14 cellular contexts compared by ENCODE assay signal in genomic region chr17:58381124-58381838, GRCh38. TPM values are rescaled to one million over a fixed set of nuclear protein-coding genes. Genes with fewer than 3 reads are reported as not detected.
A peak's percentile ranks its signal among the peaks of the same experiment; 100 is the strongest.
DNase-seq lines count a peak whose midpoint lies in the region; ATAC-seq and TF ChIP-seq lines count a peak whose summit lies in the region.
"Had no signal": no experiment of that assay in that cellular context is flagged by ENCODE, and none has a peak within 500 bp of the region (broad histone marks: within the 10 kb centered on the region; RNA-seq: fewer than 3 reads in every experiment).

No MANE protein-coding gene starts in this region.

- H3K4me3 Mint-ChIP-seq in CD4-positive, alpha-beta T cell, result no peak overlapping the region
- H3K4me3 Mint-ChIP-seq in naive thymus-derived CD4-positive, alpha-beta T cell, result peak overlapping the region in 4 of 10 donors; percentile 9 to 43 (median 28)

- H3K9me3 Mint-ChIP-seq in CD4-positive, alpha-beta T cell, result no peaks in the 10 kb centered on the region
- peaks cover 0 to 2% (median 0%) of the 10 kb centered on the region in 11 donors for H3K9me3 Mint-ChIP-seq in naive thymus-derived CD4-positive, alpha-beta T cell

- no peak for TF ChIP-seq CTCF in CD4-positive, alpha-beta T cell (IDR thresholded peaks at IDR 0.05)

- H3K27ac Mint-ChIP-seq in CD4-positive, alpha-beta T cell, result peak overlapping the region; percentile 53
- peak overlapping the region in 6 of 9 donors; percentile 21 to 86 (median 78) for H3K27ac Mint-ChIP-seq in naive thymus-derived CD4-positive, alpha-beta T cell

- peaks cover 50% of the 10 kb centered on the region for H3K4me1 Mint-ChIP-seq in CD4-positive, alpha-beta T cell (ENCODE audit: low read depth)
- H3K4me1 Mint-ChIP-seq in naive thymus-derived CD4-positive, alpha-beta T cell, result peaks cover 34 to 71% (median 61%) of the 10 kb centered on the region in 7 donors

- H3K27me3 Mint-ChIP-seq in CD4-positive, alpha-beta T cell, result no peaks in the 10 kb centered on the region
- no peaks in the 10 kb centered on the region for H3K27me3 Mint-ChIP-seq in naive thymus-derived CD4-positive, alpha-beta T cell

- POLR2A ChIA-PET in CD4-positive, alpha-beta T cell (lab: Charles Lee), result interaction anchor here (1.1 to 2.9 kb wide), 4 partner anchors 22 to 53 kb away, joined by 3 to 12 read pairs (median 5); partner anchors contain the start of genes SUPT4H1 and TSPOAP1
- POLR2A ChIA-PET in naive thymus-derived CD4-positive, alpha-beta T cell (lab: Charles Lee), result interaction anchor here (0.6 to 1.4 kb wide), 3 partner anchors 27 to 1127 kb away, joined by 3 to 7 read pairs (median 4); partner anchors contain the start of gene SUPT4H1

- no peaks in the 10 kb centered on the region for H3K36me3 ChIP-seq in naive thymus-derived CD4-positive, alpha-beta T cell (ENCODE audit: control insufficient read depth in 2 of 3, insufficient read depth in 3 of 3, low read length in 3 of 3)
- H3K36me3 ChIP-seq: BLaER1 had no signal

- H3K36me3 Mint-ChIP-seq in CD4-positive, alpha-beta T cell (ENCODE audit: low read depth), result no peaks in the 10 kb centered on the region
- H3K36me3 Mint-ChIP-seq in naive thymus-derived CD4-positive, alpha-beta T cell, result peaks cover 0 to 5% (median 0%) of the 10 kb centered on the region in 5 donors

- intact Hi-C loops in CD4-positive, alpha-beta T cell (cut with DNase I, micrococcal nuclease), result no loop called here
- intact Hi-C loops in naive thymus-derived CD4-positive, alpha-beta T cell (cut with micrococcal nuclease), result loop anchor here (5.0 to 10.0 kb wide), 2 partner anchors 36 to 64 kb away; partner anchors contain the start of gene RNF43 (in 1 of the 2)

- CTCF ChIA-PET in CD4-positive, alpha-beta T cell (lab: Charles Lee), result interaction anchor here (0.6 to 1.5 kb wide), 3 partner anchors 27 to 58 kb away, joined by 3 to 6 read pairs (median 3); partner anchors contain the start of gene RNF43
- CTCF ChIA-PET in naive thymus-derived CD4-positive, alpha-beta T cell (lab: Charles Lee), result interaction anchor here (0.6 kb wide), 1 partner anchor 104 kb away, joined by 3 read pairs; no protein-coding TSS in a partner anchor

- H3K4me3 ChIP-seq in naive thymus-derived CD4-positive, alpha-beta T cell (ENCODE audit: low read length), result no peak overlapping the region
- H3K4me3 ChIP-seq: BLaER1, dorsolateral prefrontal cortex had no signal

- H3K9me3 ChIP-seq in CD4-positive, alpha-beta T cell (ENCODE audit: control insufficient read depth, low read length), result no peaks in the 10 kb centered on the region
- H3K9me3 ChIP-seq in naive thymus-derived CD4-positive, alpha-beta T cell (ENCODE audit: control insufficient read depth in 2 of 3, low read length in 3 of 3), result no peaks in the 10 kb centered on the region
- H3K9me3 ChIP-seq: BLaER1 had no signal

- H3K27ac ChIP-seq in CD4-positive, alpha-beta T cell (ENCODE audit: low read depth, low read length), result no peak overlapping the region
- no peak overlapping the region for H3K27ac ChIP-seq in naive thymus-derived CD4-positive, alpha-beta T cell (ENCODE audit: low read depth, low read length)
- H3K27ac ChIP-seq: BLaER1 had no signal

- ATAC-seq in CD4-positive, alpha-beta T cell (ENCODE audit: poor library complexity), result no peak
- no peak for ATAC-seq in naive thymus-derived CD4-positive, alpha-beta T cell

- H3K4me1 ChIP-seq in naive thymus-derived CD4-positive, alpha-beta T cell (ENCODE audit: control insufficient read depth in 2 of 2, insufficient read depth in 2 of 2, low read length in 2 of 2), result peaks cover 16 to 36% of the 10 kb centered on the region in 2 donors

- H3K27me3 ChIP-seq in CD4-positive, alpha-beta T cell (ENCODE audit: control insufficient read depth, insufficient read depth, low read length), result no peaks in the 10 kb centered on the region
- H3K27me3 ChIP-seq in naive thymus-derived CD4-positive, alpha-beta T cell (ENCODE audit: control insufficient read depth in 2 of 2, insufficient read depth in 2 of 2, low read length in 2 of 2), result no peaks in the 10 kb centered on the region
- H3K27me3 ChIP-seq: BLaER1, dorsolateral prefrontal cortex had no signal

- DNase-seq in CD4-positive, alpha-beta T cell, result no peak
- DNase-seq in M059J (ENCODE audit: low read depth) (peak; percentile 30), cerebellum (ENCODE audit: low spot score) (peak; percentile 76), GOT3 (lab: John Stamatoyannopoulos, UW) (no peak), H4 (ENCODE audit: low spot score) (no peak), DMS 273 (lab: John Stamatoyannopoulos, UW; ENCODE audit: unreplicated experiment) (no peak)
- no peak for DNase-seq in naive thymus-derived CD4-positive, alpha-beta T cell
- no peak for DNase-seq in central memory CD4-positive, alpha-beta T cell
- DNase-seq: activated CD8-positive, alpha-beta memory T cell treated with anti-CD3 and anti-CD28 coated beads for 24 hours; foreskin fibroblast; GF-D8; Karpas-422 had no signal

RNA-seq across cellular contexts. Expression of gene SUPT4H1, which starts 29.3 kb away (rescaled TPM):
- total RNA-seq in CD4-positive, alpha-beta T cell, result 10 to 100 TPM; 46.5 to 47.0 TPM
- 64.3 and 71.6 TPM in 2 replicates for total RNA-seq in M059J (2014; rRNA removed; shearing (Covaris generic))
- total RNA-seq in cerebellum, result 26.7 TPM
- total RNA-seq in naive thymus-derived CD4-positive, alpha-beta T cell, result 10 to 100 TPM; 36.0 to 75.6 (median 62.3) TPM
- 10 to 100 TPM; 69.4 to 91.7 TPM for polyA plus RNA-seq in naive thymus-derived CD4-positive, alpha-beta T cell
- 94.2 and 99.9 TPM in 2 replicates for total RNA-seq in H4 (2014; rRNA removed; shearing (Covaris generic))

RNA-seq across cellular contexts. Expression of gene RNF43, which starts 36.1 kb away (rescaled TPM):
- 1 to 10 TPM in 1 of 2 experiments, under 1 TPM in 1; 0.69 to 1.9 TPM for total RNA-seq in CD4-positive, alpha-beta T cell
- 0.17 TPM in 1 of 2 replicates, not detected in the other for total RNA-seq in M059J (2014; rRNA removed; shearing (Covaris generic))
- total RNA-seq in cerebellum, result 6.7 TPM
- total RNA-seq in naive thymus-derived CD4-positive, alpha-beta T cell, result 1 to 10 TPM in 4 of 5 experiments, under 1 TPM in 1; 0.48 to 2.2 (median 1.9) TPM
- 1 to 10 TPM in 1 of 2 donors, under 1 TPM in 1; 0.96 to 1.1 TPM for polyA plus RNA-seq in naive thymus-derived CD4-positive, alpha-beta T cell
- total RNA-seq in H4 (2014; rRNA removed; shearing (Covaris generic)), result 1.8 and 2.1 TPM in 2 replicates

RNA-seq across cellular contexts. Expression of gene TSPOAP1, which starts 52.7 kb away (rescaled TPM):
- 10 to 100 TPM; 17.8 to 19.5 TPM for total RNA-seq in CD4-positive, alpha-beta T cell
- 0.22 and 0.47 TPM in 2 replicates for total RNA-seq in M059J (2014; rRNA removed; shearing (Covaris generic))
- 54.2 TPM for total RNA-seq in cerebellum
- 10 to 100 TPM; 11.2 to 62.5 (median 20.5) TPM for total RNA-seq in naive thymus-derived CD4-positive, alpha-beta T cell
- 1 to 10 TPM in 1 of 2 donors, under 1 TPM in 1; 0.20 to 1.5 TPM for polyA plus RNA-seq in naive thymus-derived CD4-positive, alpha-beta T cell
- not detected in 2 replicates for total RNA-seq in H4 (2014; rRNA removed; shearing (Covaris generic))

Comparison
In these comparisons a context has a peak if more than half of its experiments do, and no peak if none do; other contexts are left out.
1. DNase-seq: peak in M059J (single experiment) and cerebellum (single experiment); none in CD4-positive, alpha-beta T cell (0 of 10), naive thymus-derived CD4-positive, alpha-beta T cell (0 of 9), central memory CD4-positive, alpha-beta T cell (single experiment), GOT3 (single experiment), H4 (single experiment) and DMS 273 (single experiment).
2. intact Hi-C loops: an anchor here in naive thymus-derived CD4-positive, alpha-beta T cell (5.0 to 10.0 kb wide); none called in CD4-positive, alpha-beta T cell.